ENCODE assay signal across 8 cellular contexts in genomic region chr10:103265712-103266329, GRCh38. TPM values are rescaled to one million over a fixed set of nuclear protein-coding genes. Genes with fewer than 3 reads are reported as not detected.
A peak's percentile ranks its signal among the peaks of the same experiment; 100 is the strongest.
DNase-seq lines count a peak whose midpoint lies in the region; TF ChIP-seq lines count a peak whose summit lies in the region.

No MANE protein-coding gene starts in this region.

- no peak overlapping the region for H3K4me3 ChIP-seq in SK-N-SH (ENCODE audit: low read depth in 2 of 2, low read length in 1 of 2)

- H2AFZ ChIP-seq in SK-N-SH (ENCODE audit: low read depth): no peak overlapping the region

- peaks cover 8% of the 10 kb centered on the region for H3K9me3 Mint-ChIP-seq in endothelial cell (ENCODE audit: unreplicated experiment)

- no peaks in the 10 kb centered on the region for H3K4me1 Mint-ChIP-seq in endothelial cell (ENCODE audit: unreplicated experiment)

- no peaks in the 10 kb centered on the region for H3K36me3 ChIP-seq in SK-N-SH (replicated peaks in 1 of 2; ENCODE audit: control insufficient read depth in 1 of 2, insufficient read depth in 2 of 2, low read length in 1 of 2)

- H3K4me2 ChIP-seq in SK-N-SH: no peak overlapping the region

- no peak for TF ChIP-seq RAD21 in SK-N-SH (IDR thresholded peaks at IDR 0.05; ENCODE audit: low read length)

- no peak for TF ChIP-seq CTCF in SK-N-SH (IDR thresholded peaks at IDR 0.05)
- no peak for TF ChIP-seq CTCF in endothelial cell (IDR thresholded peaks at IDR 0.05; ENCODE audit: unreplicated experiment)

- no peaks in the 10 kb centered on the region for H3K79me2 ChIP-seq in SK-N-SH (ENCODE audit: insufficient read depth)

- TF ChIP-seq EP300 in SK-N-SH (IDR thresholded peaks at IDR 0.05; ENCODE audit: borderline replicate concordance in 1 of 2, low read depth in 1 of 2, low read length in 1 of 2): no peak

- no peaks in the 10 kb centered on the region for H4K20me1 ChIP-seq in SK-N-SH (ENCODE audit: insufficient read depth)

- DNase-seq in HCEC 1CT: peak; percentile 45
- DNase-seq in SK-N-SH: no peak
- DNase-seq in endothelial cell (ENCODE audit: low spot score): peak; percentile 76
- peak; percentile 28 for DNase-seq in pons (ENCODE audit: low spot score)
- DNase-seq in hepatic stellate cell (ENCODE audit: low spot score): no peak
- DNase-seq in SIG-M5 (lab: John Stamatoyannopoulos, UW): no peak
- no peak for DNase-seq in DMS114 treated with DMSO at 0.1 percent for 48 hours (lab: John Stamatoyannopoulos, UW; ENCODE audit: unreplicated experiment)
- DNase-seq in HPDE6-E6E7 (ENCODE audit: extremely low spot score): no peak

- WGBS in SK-N-SH (ENCODE audit: low lambda C conversion rate): 66% methylated on average over 11 of the region's 11 CpGs

- H3K9ac ChIP-seq in SK-N-SH: no peak overlapping the region

- POLR2A ChIA-PET in SK-N-SH (lab: Yijun Ruan, JAX): no interaction called here

- H3K27ac Mint-ChIP-seq in endothelial cell (ENCODE audit: unreplicated experiment): no peak overlapping the region

- CTCF ChIA-PET in SK-N-SH (lab: Yijun Ruan, JAX): interaction anchor here (0.6 kb wide), 1 partner anchor 348 kb away, joined by 4 read pairs; the partner anchor contains the start of gene CNNM2

- peaks cover 4% of the 10 kb centered on the region for H3K36me3 Mint-ChIP-seq in endothelial cell (ENCODE audit: low read depth, unreplicated experiment)

- no peaks in the 10 kb centered on the region for H3K4me1 ChIP-seq in SK-N-SH (ENCODE audit: control insufficient read depth in 1 of 2, insufficient read depth in 2 of 2, low read depth in 1 of 2, low read length in 1 of 2)

- no peaks in the 10 kb centered on the region for H3F3A ChIP-seq in SK-N-SH (replicated peaks; ENCODE audit: insufficient read depth)

- no peaks in the 10 kb centered on the region for H3K27me3 ChIP-seq in SK-N-SH (ENCODE audit: insufficient read depth)

- no peaks in the 10 kb centered on the region for H3K9me2 ChIP-seq in SK-N-SH

- H3K4me3 Mint-ChIP-seq in endothelial cell (ENCODE audit: unreplicated experiment): no peak overlapping the region

- H3K27ac ChIP-seq in SK-N-SH (ENCODE audit: low read depth in 2 of 2, low read length in 1 of 2): no peak overlapping the region

- no peaks in the 10 kb centered on the region for H3K9me3 ChIP-seq in SK-N-SH

- peaks cover 1% of the 10 kb centered on the region for H3K27me3 Mint-ChIP-seq in endothelial cell (ENCODE audit: unreplicated experiment)

TF ChIP-seq in SK-N-SH, 30 proteins besides CTCF, POLR2A, EP300 and RAD21:
- no peak for TF ChIP-seq MXI1 (IDR thresholded peaks at IDR 0.05; ENCODE audit: low read depth, low read length)
- TF ChIP-seq, protein P1, sequence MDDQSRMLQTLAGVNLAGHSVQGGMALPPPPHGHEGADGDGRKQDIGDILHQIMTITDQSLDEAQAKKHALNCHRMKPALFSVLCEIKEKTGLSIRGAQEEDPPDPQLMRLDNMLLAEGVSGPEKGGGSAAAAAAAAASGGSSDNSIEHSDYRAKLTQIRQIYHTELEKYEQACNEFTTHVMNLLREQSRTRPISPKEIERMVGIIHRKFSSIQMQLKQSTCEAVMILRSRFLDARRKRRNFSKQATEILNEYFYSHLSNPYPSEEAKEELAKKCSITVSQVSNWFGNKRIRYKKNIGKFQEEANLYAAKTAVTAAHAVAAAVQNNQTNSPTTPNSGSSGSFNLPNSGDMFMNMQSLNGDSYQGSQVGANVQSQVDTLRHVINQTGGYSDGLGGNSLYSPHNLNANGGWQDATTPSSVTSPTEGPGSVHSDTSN (IDR thresholded peaks at IDR 0.05): no peak
- TF ChIP-seq YY1 (IDR thresholded peaks at IDR 0.05; ENCODE audit: low read depth): no peak
- TF ChIP-seq, protein P2, sequence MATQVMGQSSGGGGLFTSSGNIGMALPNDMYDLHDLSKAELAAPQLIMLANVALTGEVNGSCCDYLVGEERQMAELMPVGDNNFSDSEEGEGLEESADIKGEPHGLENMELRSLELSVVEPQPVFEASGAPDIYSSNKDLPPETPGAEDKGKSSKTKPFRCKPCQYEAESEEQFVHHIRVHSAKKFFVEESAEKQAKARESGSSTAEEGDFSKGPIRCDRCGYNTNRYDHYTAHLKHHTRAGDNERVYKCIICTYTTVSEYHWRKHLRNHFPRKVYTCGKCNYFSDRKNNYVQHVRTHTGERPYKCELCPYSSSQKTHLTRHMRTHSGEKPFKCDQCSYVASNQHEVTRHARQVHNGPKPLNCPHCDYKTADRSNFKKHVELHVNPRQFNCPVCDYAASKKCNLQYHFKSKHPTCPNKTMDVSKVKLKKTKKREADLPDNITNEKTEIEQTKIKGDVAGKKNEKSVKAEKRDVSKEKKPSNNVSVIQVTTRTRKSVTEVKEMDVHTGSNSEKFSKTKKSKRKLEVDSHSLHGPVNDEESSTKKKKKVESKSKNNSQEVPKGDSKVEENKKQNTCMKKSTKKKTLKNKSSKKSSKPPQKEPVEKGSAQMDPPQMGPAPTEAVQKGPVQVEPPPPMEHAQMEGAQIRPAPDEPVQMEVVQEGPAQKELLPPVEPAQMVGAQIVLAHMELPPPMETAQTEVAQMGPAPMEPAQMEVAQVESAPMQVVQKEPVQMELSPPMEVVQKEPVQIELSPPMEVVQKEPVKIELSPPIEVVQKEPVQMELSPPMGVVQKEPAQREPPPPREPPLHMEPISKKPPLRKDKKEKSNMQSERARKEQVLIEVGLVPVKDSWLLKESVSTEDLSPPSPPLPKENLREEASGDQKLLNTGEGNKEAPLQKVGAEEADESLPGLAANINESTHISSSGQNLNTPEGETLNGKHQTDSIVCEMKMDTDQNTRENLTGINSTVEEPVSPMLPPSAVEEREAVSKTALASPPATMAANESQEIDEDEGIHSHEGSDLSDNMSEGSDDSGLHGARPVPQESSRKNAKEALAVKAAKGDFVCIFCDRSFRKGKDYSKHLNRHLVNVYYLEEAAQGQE (IDR thresholded peaks at IDR 0.05; ENCODE audit: low read depth, low read length): peak; percentile 99
- no peak for TF ChIP-seq ELF1 (IDR thresholded peaks at IDR 0.05)
- no peak for TF ChIP-seq TEAD4 (IDR thresholded peaks at IDR 0.05; ENCODE audit: borderline replicate concordance, insufficient read depth)
TF ChIP-seq in SK-N-SH: peak in this region for 1.

RNA-seq across cellular contexts. Expression of gene INA, which starts 11.1 kb away (rescaled TPM):
- polyA plus RNA-seq in SK-N-SH (2012; rRNA removed): 4.8 and 5.4 TPM in 2 replicates
- polyA plus RNA-seq in SK-N-SH (2012; cell fraction: cytosol; rRNA removed): 5.3 and 6.9 TPM in 2 replicates
- polyA plus RNA-seq in SK-N-SH (2012; cell fraction: nucleus; rRNA removed): 3.2 and 3.4 TPM in 2 replicates
- total RNA-seq in endothelial cell (ENCODE audit: unreplicated experiment): 0.23 TPM

RNA-seq across cellular contexts. Expression of gene RPEL1, which starts 20.1 kb away (rescaled TPM):
- polyA plus RNA-seq in SK-N-SH (2012; rRNA removed): 0.08 TPM in 1 of 2 replicates, not detected in the other
- 0.13 and 0.20 TPM in 2 replicates for polyA plus RNA-seq in SK-N-SH (2012; cell fraction: cytosol; rRNA removed)
- 0.05 and 0.16 TPM in 2 replicates for polyA plus RNA-seq in SK-N-SH (2012; cell fraction: nucleus; rRNA removed)
- total RNA-seq in endothelial cell (ENCODE audit: unreplicated experiment): not detected

Comparison
In these comparisons a context has a peak if more than half of its experiments do, and no peak if none do; other contexts are left out.
1. DNase-seq: peak in HCEC 1CT (single experiment), endothelial cell (single experiment) and pons (single experiment); none in SK-N-SH (single experiment), hepatic stellate cell (single experiment), SIG-M5 (single experiment), DMS114 treated with DMSO at 0.1 percent for 48 hours (single experiment) and HPDE6-E6E7 (single experiment).